ENCODE assay signal across 9 cellular contexts in genomic region chr3:128497305-128498126, GRCh38. TPM values are rescaled to one million over a fixed set of nuclear protein-coding genes. Genes with fewer than 3 reads are reported as not detected.
DNase-seq lines count a peak whose midpoint lies in the region; ATAC-seq, FAIRE-seq and TF ChIP-seq lines count a peak whose summit lies in the region.
"Had no signal": no experiment of that assay in that cellular context is flagged by ENCODE, and none has a peak within 500 bp of the region (broad histone marks: within the 10 kb centered on the region; RNA-seq: fewer than 3 reads in every experiment).

No MANE protein-coding gene starts in this region.

- peak; percentile 92 for TF ChIP-seq CTCF in VCaP (conservative IDR thresholded peaks at IDR 0.05)
- TF ChIP-seq CTCF in breast epithelium (IDR thresholded peaks at IDR 0.05), result peak in 2 of 3 donors; percentile 39 to 48

- TF ChIP-seq POLR2A in GM12891 (IDR thresholded peaks at IDR 0.05; ENCODE audit: low read depth, low read length) (no peak), breast epithelium (IDR thresholded peaks at IDR 0.05) (no peak)

- H3K4me1 ChIP-seq in breast epithelium, result peaks cover 3 to 8% of the 10 kb centered on the region in 2 donors

- intact Hi-C loops in breast epithelium (cut with DNase I; ENCODE audit: low total_unique reads), result loop anchor here (10.0 kb wide), 1 partner anchor 73 kb away; no protein-coding TSS in a partner anchor

- ATAC-seq in HG03521 (IDR thresholded peaks at IDR 0.05; ENCODE audit: unreplicated experiment) (no peak), HG02884 (IDR thresholded peaks at IDR 0.05; ENCODE audit: unreplicated experiment) (no peak)

- no peaks in the 10 kb centered on the region for H3K9me3 ChIP-seq in breast epithelium
- H3K9me3 ChIP-seq: neutrophil had no signal

- H3K27me3 ChIP-seq in breast epithelium, result peaks cover 2 to 80% of the 10 kb centered on the region in 2 donors

- peak; percentile 60 for FAIRE-seq in GM12891 (lab: Jason Lieb, UNC)

- H3K27ac ChIP-seq in VCaP (peak overlapping the region; percentile 98), breast epithelium (no peak overlapping the region)
- H3K27ac ChIP-seq: neutrophil had no signal

- DNase-seq in GM12891 (ENCODE audit: insufficient read length, low spot score) (peak; percentile 71), NCI-H2107 treated with DMSO at 0.1 percent for 48 hours (lab: John Stamatoyannopoulos, UW; ENCODE audit: unreplicated experiment) (peak; percentile 49), breast epithelium (ENCODE audit: low spot score in 2 of 2) (no peak), kidney tubule cell (ENCODE audit: low spot score) (peak; percentile 45)
- peak; percentile 58 for DNase-seq in stimulated activated CD4-positive, alpha-beta T cell treated with anti-CD3 and anti-CD28 coated beads, Interleukin-1b, Interleukin-23, amount 100 ng/mL, for 48 hours

- no peaks in the 10 kb centered on the region for H3K36me3 ChIP-seq in breast epithelium
- H3K36me3 ChIP-seq: neutrophil had no signal

- H3K4me3 ChIP-seq in breast epithelium, result peak overlapping the region; percentile 33 to 73 (median 55)

TF ChIP-seq in GM12891, 5 proteins besides CTCF, POLR2A, EP300 and RAD21:
- TF ChIP-seq POU2F2 (IDR thresholded peaks at IDR 0.05; ENCODE audit: low read depth, low read length) (no peak), SPI1 (IDR thresholded peaks at IDR 0.05; ENCODE audit: low read depth, low read length) (no peak), PAX5 (IDR thresholded peaks at IDR 0.05; ENCODE audit: insufficient read depth, low read length, severe bottlenecking) (no peak), POLR2AphosphoS5 (IDR thresholded peaks at IDR 0.05; ENCODE audit: low read depth, low read length) (no peak), TAF1 (IDR thresholded peaks at IDR 0.05; ENCODE audit: low read depth, low read length) (no peak)

RNA-seq across cellular contexts. Expression of gene GATA2, which starts 4.5 kb away (rescaled TPM):
- 0.06 TPM for polyA plus RNA-seq in GM12891 (2012; ENCODE audit: low read depth, missing spikeins)
- total RNA-seq in breast epithelium, result 10 to 100 TPM in 1 of 3 donors, 1 to 10 TPM in 2; 6.0 to 14.4 (median 6.6) TPM

RNA-seq across cellular contexts. Expression of gene DNAJB8, which starts 30.8 kb away (rescaled TPM):
- polyA plus RNA-seq in GM12891 (2012; ENCODE audit: low read depth, missing spikeins), result not detected
- total RNA-seq in breast epithelium, result not detected

Comparison
In these comparisons a context has a peak if more than half of its experiments do, and no peak if none do; other contexts are left out.
1. DNase-seq: peak in GM12891 (single experiment), NCI-H2107 treated with DMSO at 0.1 percent for 48 hours (single experiment), kidney tubule cell (single experiment) and stimulated activated CD4-positive, alpha-beta T cell treated with anti-CD3 and anti-CD28 coated beads, Interleukin-1b, Interleukin-23, amount 100 ng/mL, for 48 hours (single experiment); none in breast epithelium (0 of 2).